Comparison of ENCODE assay signal across 18 cellular contexts in genomic region chr11:127412722-127413121, GRCh38.
A peak's percentile ranks its signal among the peaks of the same experiment; 100 is the strongest.
DNase-seq lines count a peak whose midpoint lies in the region; ATAC-seq and TF ChIP-seq lines count a peak whose summit lies in the region.
"Had no signal": no experiment of that assay in that cellular context is flagged by ENCODE, and none has a peak within 500 bp of the region (broad histone marks: within the 10 kb centered on the region; RNA-seq: fewer than 3 reads in every experiment).

No MANE protein-coding gene starts in this region.

- no peak overlapping the region for H3K27ac ChIP-seq in right atrium auricular region
- H3K27ac ChIP-seq in upper lobe of left lung = no peak overlapping the region
- H3K27ac ChIP-seq in transverse colon = no peak overlapping the region
- H3K27ac ChIP-seq: Peyer's patch had no signal

- WGBS in upper lobe of left lung, 2 donors = 76 to 83% methylated on average over 1 to 4 of the region's 7 CpGs
- 20 to 60% methylated on average over 1 of the region's 7 CpGs for WGBS in transverse colon (ENCODE audit: low coverage in 1 of 2), 2 donors

- DNase-seq in left ventricle myocardium superior (peak; percentile 20), right atrium auricular region (ENCODE audit: low spot score) (no peak), NCI-H146 treated with DMSO at 0.1 percent for 48 hours (lab: John Stamatoyannopoulos, UW; ENCODE audit: unreplicated experiment) (peak; percentile 76), WTC11 (ENCODE audit: low spot score) (peak; percentile 13), upper lobe of left lung (no peak), MG63 (no peak), transverse colon (no peak), NCI-H226 (no peak)
- DNase-seq: C1 segment of cervical spinal cord, DMS 273 treated with DMSO at 0.1 percent for 48 hours, HCEC 1CT, NCI-H1436 treated with DMSO at 0.1 percent for 48 hours, NCI-H2081 treated with DMSO at 0.1 percent for 48 hours, NCI-H2227 treated with DMSO at 0.1 percent for 48 hours, Peyer's patch, SK-N-SH, T-helper 1 cell had no signal

- TF ChIP-seq EP300 in upper lobe of left lung (IDR thresholded peaks at IDR 0.05) (no peak), transverse colon (IDR thresholded peaks at IDR 0.05; ENCODE audit: low read depth) (no peak)

- H3K9me3 Mint-ChIP-seq in WTC11 = peaks cover 20% of the 10 kb centered on the region

- ATAC-seq in left ventricle myocardium superior (no peak), WTC11 (peak; percentile 39; the same call in 1 of the 2 replicates), upper lobe of left lung (ENCODE audit: low FRiP score in 2 of 2) (peak; percentile 21 to 43)
- ATAC-seq: Right ventricle myocardium inferior had no signal

- no peak overlapping the region for H3K4me3 Mint-ChIP-seq in WTC11

- no peaks in the 10 kb centered on the region for H3K4me1 ChIP-seq in right atrium auricular region
- H3K4me1 ChIP-seq in upper lobe of left lung = no peaks in the 10 kb centered on the region
- H3K4me1 ChIP-seq in transverse colon = no peaks in the 10 kb centered on the region
- H3K4me1 ChIP-seq: Peyer's patch had no signal

- H3K4me1 Mint-ChIP-seq in WTC11 = peaks cover 3% of the 10 kb centered on the region

- H3K36me3 ChIP-seq in right atrium auricular region (no peaks in the 10 kb centered on the region), upper lobe of left lung (no peaks in the 10 kb centered on the region), MG63 (no peaks in the 10 kb centered on the region), transverse colon (no peaks in the 10 kb centered on the region)
- H3K36me3 ChIP-seq: Peyer's patch had no signal

- intact Hi-C loops in left ventricle myocardium superior (cut with micrococcal nuclease) = no loop called here
- intact Hi-C loops in transverse colon (cut with DNase I; ENCODE audit: low total_unique reads) = no loop called here

- no peak overlapping the region for H3K4me3 ChIP-seq in right atrium auricular region
- no peak overlapping the region for H3K4me3 ChIP-seq in upper lobe of left lung
- H3K4me3 ChIP-seq in MG63 = no peak overlapping the region
- no peak overlapping the region for H3K4me3 ChIP-seq in transverse colon
- H3K4me3 ChIP-seq: Peyer's patch had no signal

- TF ChIP-seq CTCF in right atrium auricular region (IDR thresholded peaks at IDR 0.05) (no peak), WTC11 (IDR thresholded peaks at IDR 0.05) (no peak), upper lobe of left lung (IDR thresholded peaks at IDR 0.05) (no peak), transverse colon (IDR thresholded peaks at IDR 0.05) (no peak)

- TF ChIP-seq POLR2A in upper lobe of left lung (IDR thresholded peaks at IDR 0.05) = no peak
- no peak for TF ChIP-seq POLR2A in transverse colon (IDR thresholded peaks at IDR 0.05)

- in situ Hi-C loops in transverse colon (cut with MboI; ENCODE audit: low pct_ligation_motif_present in 1 of 4, low pct_unique_long_range_greater_than_20kb in 1 of 4, low sequenced_read_pairs in 3 of 4) = no loop called here

- H3K27ac Mint-ChIP-seq in WTC11 = no peak overlapping the region

- CTCF ChIA-PET in WTC11 (lab: Charles Lee) = no interaction called here

- H3K9me3 ChIP-seq in right atrium auricular region (peaks cover 0 to 31% of the 10 kb centered on the region in 2 donors), upper lobe of left lung (peaks cover 0 to 23% (median 3%) of the 10 kb centered on the region in 4 donors), MG63 (no peaks in the 10 kb centered on the region), transverse colon (peaks cover 0 to 6% of the 10 kb centered on the region in 2 donors)
- H3K9me3 ChIP-seq: Peyer's patch, SK-N-SH had no signal

- POLR2A ChIA-PET in WTC11 (lab: Charles Lee) = no interaction called here

- H3K27me3 ChIP-seq in right atrium auricular region = no peaks in the 10 kb centered on the region
- H3K27me3 ChIP-seq in upper lobe of left lung = no peaks in the 10 kb centered on the region
- H3K27me3 ChIP-seq in MG63 = peaks cover 1% of the 10 kb centered on the region; the same call in 1 of the 2 replicates
- H3K27me3 ChIP-seq in transverse colon = no peaks in the 10 kb centered on the region
- H3K27me3 ChIP-seq: Peyer's patch had no signal

- no peaks in the 10 kb centered on the region for H3K27me3 Mint-ChIP-seq in WTC11 (ENCODE audit: low read depth)

- H3K36me3 Mint-ChIP-seq in WTC11 = no peaks in the 10 kb centered on the region

TF ChIP-seq in WTC11, 78 proteins besides CTCF, POLR2A, EP300 and RAD21 (continues in another document):
- TF ChIP-seq EMX1 (CRISPR knock-in tag; IDR thresholded peaks at IDR 0.05) (no peak), NR2C2 (CRISPR knock-in tag; IDR thresholded peaks at IDR 0.05) (no peak), ATF1 (CRISPR knock-in tag; IDR thresholded peaks at IDR 0.05) (no peak), ATF2 (CRISPR knock-in tag; IDR thresholded peaks at IDR 0.05; ENCODE audit: borderline replicate concordance, low read depth) (no peak), RORB (CRISPR knock-in tag; IDR thresholded peaks at IDR 0.05) (no peak), PRDM15 (CRISPR knock-in tag; IDR thresholded peaks at IDR 0.05) (no peak), CREM (CRISPR knock-in tag; IDR thresholded peaks at IDR 0.05) (no peak), E2F5 (CRISPR knock-in tag; IDR thresholded peaks at IDR 0.05) (no peak), PREB (CRISPR knock-in tag; IDR thresholded peaks at IDR 0.05; ENCODE audit: borderline replicate concordance) (no peak), JUN (CRISPR knock-in tag; IDR thresholded peaks at IDR 0.05) (no peak), SP1 (CRISPR knock-in tag; conservative IDR thresholded peaks at IDR 0.05) (no peak), HMGXB4 (CRISPR knock-in tag; IDR thresholded peaks at IDR 0.05) (no peak), NFE2L1 (CRISPR knock-in tag; IDR thresholded peaks at IDR 0.05) (no peak)

Comparison
In these comparisons a context has a peak if more than half of its experiments do, and no peak if none do; other contexts are left out.
1. DNase-seq: peak in left ventricle myocardium superior (single experiment), NCI-H146 treated with DMSO at 0.1 percent for 48 hours (single experiment) and WTC11 (single experiment); none in right atrium auricular region (single experiment), upper lobe of left lung (0 of 2), MG63 (single experiment), transverse colon (single experiment) and NCI-H226 (single experiment).